In the genomic region with DNA sequence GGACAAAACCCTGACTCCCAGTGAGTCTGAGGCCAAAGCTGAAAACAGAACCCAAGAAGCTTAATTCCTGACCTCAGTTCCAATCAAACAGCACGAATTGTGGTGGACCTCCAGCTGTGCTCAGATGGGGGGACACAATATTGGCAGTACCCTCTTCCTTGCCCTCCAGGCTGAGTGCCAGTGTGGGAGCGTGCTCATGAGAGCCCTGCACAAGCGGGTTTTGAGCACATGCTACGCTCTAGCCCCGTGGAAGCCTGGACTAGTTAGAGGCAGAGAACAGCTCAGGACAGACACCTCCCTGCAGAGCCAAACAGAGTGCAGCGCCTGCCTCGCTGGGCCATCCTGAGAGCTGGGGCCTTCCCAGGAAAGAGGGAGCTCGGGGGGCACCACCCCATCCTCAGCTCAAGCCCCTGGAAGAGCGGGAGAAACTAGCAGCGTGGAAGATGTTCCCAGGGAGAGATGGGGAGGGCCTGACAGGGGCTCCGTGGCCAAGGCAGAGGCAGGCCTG, we compare ENCODE assay signal across 25 cellular contexts. TPM values are rescaled to one million over a fixed set of nuclear protein-coding genes. Genes with fewer than 3 reads are reported as not detected.
"Had no signal": no experiment of that assay in that cellular context is flagged by ENCODE, and none has a peak within 500 bp of the region (broad histone marks: within the 10 kb centered on the region; RNA-seq: fewer than 3 reads in every experiment).

No MANE protein-coding gene starts in this region.

- H3K9me3 Mint-ChIP-seq: activated CD4-positive, alpha-beta memory T cell treated with anti-CD3 and anti-CD28 coated beads, Interleukin-2, amount 10 ng/mL, durations not matched to agents 7 days and 5 days; naive B cell; T-helper 1 cell treated with Interleukin-12 subunit alpha and Interleukin-12 subunit beta and Interleukin-4 antibody, amounts not matched to agents 30 μg/mL and 1 μg/mL, for 36 hours had no signal

- ATAC-seq: activated CD8-positive, alpha-beta memory T cell treated with anti-CD3 and anti-CD28 coated beads, Interleukin-2, amount 10 ng/mL, durations not matched to agents 7 days and 5 days; lower lobe of right lung; stimulated activated naive CD8-positive, alpha-beta T cell treated with anti-CD3 and anti-CD28 coated beads, Interleukin-15, Interleukin-2, amounts not matched to agents 100 U/mL and 50 U/mL, for 24 hours had no signal

- H3K27ac ChIP-seq: lower lobe of right lung had no signal

- H3K9me3 ChIP-seq: ascending aorta, lower lobe of right lung had no signal

- DNase-seq: activated CD4-positive, alpha-beta memory T cell treated with anti-CD3 and anti-CD28 coated beads, Interleukin-2, amount 10 ng/mL, durations not matched to agents 7 days and 5 days; activated CD4-positive, alpha-beta T cell treated with anti-CD3 and anti-CD28 coated beads for 48 hours; activated CD4-positive, CD25-positive, alpha-beta regulatory T cell; activated CD8-positive, alpha-beta memory T cell treated with anti-CD3 and anti-CD28 coated beads, Interleukin-2, amount 10 ng/mL, durations not matched to agents 7 days and 5 days; activated effector memory CD4-positive, alpha-beta T cell treated with anti-CD3 and anti-CD28 coated beads, Interleukin-2, amount 50 U/mL, for 16 hours; activated naive CD4-positive, alpha-beta T cell treated with anti-CD3 and anti-CD28 coated beads, Interleukin-2, amount 50 U/mL, for 16 hours; activated T-cell treated with anti-CD3 and anti-CD28 coated beads for 4 hours; central memory CD4-positive, alpha-beta T cell; kidney; lower lobe of right lung; mesendoderm; naive B cell; occipital lobe; stimulated activated CD4-positive, alpha-beta T cell treated with anti-CD3 and anti-CD28 coated beads, Interleukin-2, amount 100 ng/mL, for 48 hours; stimulated activated naive CD8-positive, alpha-beta T cell treated with anti-CD3 and anti-CD28 coated beads, Interleukin-15, Interleukin-2, amounts not matched to agents 100 U/mL and 50 U/mL, for 24 hours had no signal

- H3K27me3 Mint-ChIP-seq: activated CD4-positive, alpha-beta memory T cell treated with anti-CD3 and anti-CD28 coated beads, Interleukin-2, amount 10 ng/mL, durations not matched to agents 7 days and 5 days; activated CD8-positive, alpha-beta memory T cell treated with anti-CD3 and anti-CD28 coated beads, Interleukin-2, amount 10 ng/mL, durations not matched to agents 7 days and 5 days; naive B cell had no signal

- H3K27me3 ChIP-seq: ascending aorta had no signal

- H3K36me3 Mint-ChIP-seq: activated CD8-positive, alpha-beta memory T cell treated with anti-CD3 and anti-CD28 coated beads, Interleukin-2, amount 10 ng/mL, durations not matched to agents 7 days and 5 days; naive B cell had no signal

- H3K4me3 Mint-ChIP-seq: activated CD4-positive, alpha-beta memory T cell treated with anti-CD3 and anti-CD28 coated beads, Interleukin-2, amount 10 ng/mL, durations not matched to agents 7 days and 5 days; activated CD8-positive, alpha-beta memory T cell treated with anti-CD3 and anti-CD28 coated beads, Interleukin-2, amount 10 ng/mL, durations not matched to agents 7 days and 5 days; T-helper 1 cell treated with Interleukin-12 subunit alpha and Interleukin-12 subunit beta and Interleukin-4 antibody, amounts not matched to agents 30 μg/mL and 1 μg/mL, for 36 hours had no signal

- H3K4me3 ChIP-seq: ascending aorta, lower lobe of right lung had no signal

- H3K4me1 Mint-ChIP-seq: activated CD4-positive, alpha-beta memory T cell treated with anti-CD3 and anti-CD28 coated beads, Interleukin-2, amount 10 ng/mL, durations not matched to agents 7 days and 5 days; activated CD8-positive, alpha-beta memory T cell treated with anti-CD3 and anti-CD28 coated beads, Interleukin-2, amount 10 ng/mL, durations not matched to agents 7 days and 5 days had no signal

- H3K27ac Mint-ChIP-seq: activated CD4-positive, alpha-beta memory T cell treated with anti-CD3 and anti-CD28 coated beads, Interleukin-2, amount 10 ng/mL, durations not matched to agents 7 days and 5 days; activated CD8-positive, alpha-beta memory T cell treated with anti-CD3 and anti-CD28 coated beads, Interleukin-2, amount 10 ng/mL, durations not matched to agents 7 days and 5 days; T-helper 1 cell treated with Interleukin-12 subunit alpha and Interleukin-12 subunit beta and Interleukin-4 antibody, amounts not matched to agents 30 μg/mL and 1 μg/mL, for 36 hours had no signal

RNA-seq across cellular contexts. Expression of a gene that starts 9.0 kb away (rescaled TPM):
- total RNA-seq: activated CD4-positive, alpha-beta memory T cell treated with anti-CD3 and anti-CD28 coated beads, Interleukin-2, amount 10 ng/mL, durations not matched to agents 7 days and 5 days; activated CD8-positive, alpha-beta memory T cell treated with anti-CD3 and anti-CD28 coated beads, Interleukin-2, amount 10 ng/mL, durations not matched to agents 7 days and 5 days; ascending aorta; epithelial cell of proximal tubule; fibroblast of villous mesenchyme; glomerular endothelial cell; lower lobe of right lung; occipital lobe; renal cortical epithelial cell; subcutaneous adipose tissue; ureter had no signal
- polyA plus RNA-seq: neural cell, thymus had no signal

RNA-seq across cellular contexts. Expression of a gene that starts 25.3 kb away (rescaled TPM):
- total RNA-seq: activated CD4-positive, alpha-beta memory T cell treated with anti-CD3 and anti-CD28 coated beads, Interleukin-2, amount 10 ng/mL, durations not matched to agents 7 days and 5 days; activated CD8-positive, alpha-beta memory T cell treated with anti-CD3 and anti-CD28 coated beads, Interleukin-2, amount 10 ng/mL, durations not matched to agents 7 days and 5 days had no signal
